ENCODE assay signal across 7 cellular contexts in the genomic region with DNA sequence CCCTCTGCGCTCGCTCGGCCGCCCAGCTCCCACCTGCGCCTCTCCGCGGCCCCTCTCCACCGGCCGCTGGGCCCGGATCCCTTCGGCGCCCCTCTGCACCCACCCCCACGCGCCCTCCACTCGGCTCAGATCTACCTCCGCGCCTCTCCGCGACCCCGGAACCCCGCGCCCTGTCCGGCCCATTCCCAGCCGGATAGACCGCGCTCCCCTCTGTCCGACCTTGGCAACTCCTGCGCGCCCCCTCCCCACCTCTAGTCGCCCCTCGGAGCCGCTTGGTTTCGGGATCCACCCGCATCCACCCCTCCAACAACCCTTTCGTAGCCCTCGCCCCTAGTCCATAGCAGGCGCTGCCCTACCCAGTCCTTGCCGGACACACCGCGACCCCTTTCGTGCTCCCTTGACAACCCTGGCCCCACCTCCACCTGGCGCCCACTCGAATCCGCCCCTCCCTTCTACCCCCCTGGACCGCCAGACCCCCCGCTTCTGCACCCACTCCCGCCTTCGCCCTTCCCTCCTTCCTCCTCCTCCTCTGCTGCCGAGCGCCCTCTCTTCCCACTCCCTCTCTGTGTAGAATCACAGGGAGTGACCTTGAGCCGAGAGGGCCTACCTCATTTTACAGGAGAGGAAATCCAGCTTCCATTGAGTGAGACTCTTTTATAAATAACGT. TPM values are rescaled to one million over a fixed set of nuclear protein-coding genes. Genes with fewer than 3 reads are reported as not detected.
DNase-seq lines count a peak whose midpoint lies in the region; ATAC-seq and TF ChIP-seq lines count a peak whose summit lies in the region.

No MANE protein-coding gene starts in this region.

- DNase-seq in T follicular helper cell (ENCODE audit: low read depth) (peak; percentile 3), lung microvascular endothelial cell (ENCODE audit: low read depth in 2 of 2) (peak; percentile 9 to 27), testis (peak; percentile 47)
- DNase-seq in effector memory CD4-positive, alpha-beta T cell, result no peak

- TF ChIP-seq CTCF in testis (IDR thresholded peaks at IDR 0.05), result no peak

- no peaks in the 10 kb centered on the region for H3K36me3 ChIP-seq in effector memory CD4-positive, alpha-beta T cell (ENCODE audit: control insufficient read depth, insufficient read depth, low read length)
- H3K36me3 ChIP-seq in testis (ENCODE audit: low read depth, missing control alignments), result no peaks in the 10 kb centered on the region

- no peaks in the 10 kb centered on the region for H3K9me3 ChIP-seq in effector memory CD4-positive, alpha-beta T cell (ENCODE audit: control insufficient read depth, low read length)
- no peaks in the 10 kb centered on the region for H3K9me3 ChIP-seq in testis

- intact Hi-C loops in testis (cut with DNase I; ENCODE audit: low total_unique reads), result loop anchor here (5.0 kb wide), 1 partner anchor 79 kb away; the partner anchor contains the start of gene PLPP6

- peak overlapping the region; percentile 62 for H3K27ac ChIP-seq in effector memory CD4-positive, alpha-beta T cell (ENCODE audit: insufficient read depth, low read length, poor library complexity, severe bottlenecking)
- peak overlapping the region; percentile 92 to 94 for H3K27ac ChIP-seq in testis

- H3K4me1 ChIP-seq in effector memory CD4-positive, alpha-beta T cell (ENCODE audit: control insufficient read depth, insufficient read depth, low read length, poor library complexity, severe bottlenecking), result peaks cover 14% of the 10 kb centered on the region
- H3K4me1 ChIP-seq in testis, result peaks cover 8% of the 10 kb centered on the region

- WGBS in testis, 2 donors, result 0 to 1% methylated on average over 38 to 50 of the region's 52 CpGs

- ATAC-seq in HG02840 (IDR thresholded peaks at IDR 0.05; ENCODE audit: low FRiP score, unreplicated experiment) (peak; percentile 0), HG02852 (IDR thresholded peaks at IDR 0.05; ENCODE audit: unreplicated experiment) (no peak)

- H3K4me3 ChIP-seq in GM08714 (ENCODE audit: low read length) (peak overlapping the region; percentile 71), testis (peak overlapping the region; percentile 86 to 90)
- peak overlapping the region; percentile 86 for H3K4me3 ChIP-seq in effector memory CD4-positive, alpha-beta T cell (ENCODE audit: insufficient read depth, low read depth, low read length, poor library complexity, severe bottlenecking)

- TF ChIP-seq POLR2A in testis (IDR thresholded peaks at IDR 0.05), result no peak

- H3K27me3 ChIP-seq in effector memory CD4-positive, alpha-beta T cell (replicated peaks; ENCODE audit: control insufficient read depth, insufficient read depth, low read length, poor library complexity, severe bottlenecking), result no peaks in the 10 kb centered on the region
- no peaks in the 10 kb centered on the region for H3K27me3 ChIP-seq in testis

RNA-seq across cellular contexts. Expression of gene AK3, which starts 0.5 kb away (rescaled TPM):
- total RNA-seq in lung microvascular endothelial cell (43.7 and 44.2 TPM in 2 replicates), testis (10 to 100 TPM; 18.3 to 24.1 TPM)
- 23.4 TPM for polyA plus RNA-seq in testis (ENCODE audit: insufficient read depth, low read depth, low replicate concordance)

RNA-seq across cellular contexts. Expression of gene RCL1, which starts 51.2 kb away (rescaled TPM):
- total RNA-seq in lung microvascular endothelial cell (8.5 and 12.9 TPM in 2 replicates), testis (10 to 100 TPM; 28.9 to 37.9 TPM)
- polyA plus RNA-seq in testis (ENCODE audit: insufficient read depth, low read depth, low replicate concordance), result 27.2 TPM

Comparison
In these comparisons a context has a peak if more than half of its experiments do, and no peak if none do; other contexts are left out.
1. DNase-seq: peak in T follicular helper cell (single experiment), lung microvascular endothelial cell (2 of 2) and testis (single experiment); none in effector memory CD4-positive, alpha-beta T cell (0 of 3).
2. Peak in every context shown above with its lines, with median percentiles within 50 percentile points of each other: H3K4me3 ChIP-seq.